8 cellular contexts compared by ENCODE assay signal in genomic region chr7:27173412-27174076, GRCh38. TPM values are rescaled to one million over a fixed set of nuclear protein-coding genes. Genes with fewer than 3 reads are reported as not detected.
DNase-seq lines count a peak whose midpoint lies in the region; ATAC-seq and TF ChIP-seq lines count a peak whose summit lies in the region.

No MANE protein-coding gene starts in this region.

- H3K27me3 ChIP-seq in right cardiac atrium (ENCODE audit: control insufficient read depth, insufficient read depth): peaks cover 5% of the 10 kb centered on the region

- WGBS in right cardiac atrium: 2% methylated on average over 92 of the region's 92 CpGs

- ATAC-seq in right cardiac atrium: no peak

- no peak for DNase-seq in GM12865 (ENCODE audit: low read depth)
- DNase-seq in right cardiac atrium: peak in 2 of 3 donors; percentile 62 to 67
- DNase-seq in stimulated activated CD8-positive, alpha-beta memory T cell treated with anti-CD3 and anti-CD28 coated beads, Interleukin-4, amount 100 ng/mL, for 48 hours: peak; percentile 39
- no peak for DNase-seq in T-helper 1 cell
- DNase-seq in DMS114 treated with DMSO at 0.1 percent for 48 hours (lab: John Stamatoyannopoulos, UW; ENCODE audit: unreplicated experiment): no peak
- no peak for DNase-seq in DMS79 treated with DMSO at 0.1 percent for 48 hours (lab: John Stamatoyannopoulos, UW)

- peak overlapping the region; percentile 46 for H3K4me3 ChIP-seq in GM12865 (ENCODE audit: low read depth, low read length)
- peak overlapping the region; percentile 42 for H3K4me3 ChIP-seq in WI38 (ENCODE audit: low read depth, low read length)
- H3K4me3 ChIP-seq in right cardiac atrium (ENCODE audit: low read length): peak overlapping the region; percentile 29

- peak overlapping the region; percentile 81 for H3K27ac ChIP-seq in 22Rv1
- no peak overlapping the region for H3K27ac ChIP-seq in right cardiac atrium (ENCODE audit: low read length)

- intact Hi-C loops in right cardiac atrium (cut with DNase I): no loop called here

- no peak for TF ChIP-seq CTCF in 22Rv1 (IDR thresholded peaks at IDR 0.05)
- no peak for TF ChIP-seq CTCF in GM12865 (IDR thresholded peaks at IDR 0.05; ENCODE audit: insufficient read depth, low read depth, low read length, missing control alignments)
- no peak for TF ChIP-seq CTCF in WI38 (IDR thresholded peaks at IDR 0.05; ENCODE audit: low read depth, low read length)

- no peaks in the 10 kb centered on the region for H3K9me3 ChIP-seq in right cardiac atrium (ENCODE audit: control insufficient read depth, low read length)

- H3K4me1 ChIP-seq in right cardiac atrium (ENCODE audit: control insufficient read depth, insufficient read depth, low read length): no peaks in the 10 kb centered on the region

RNA-seq across cellular contexts. Expression of gene HOXA10, which starts 0.6 kb away (rescaled TPM):
- not detected for total RNA-seq in right cardiac atrium
- not detected for polyA plus RNA-seq in right cardiac atrium

RNA-seq across cellular contexts. Expression of gene HOXA9, which starts 8.2 kb away (rescaled TPM):
- not detected for total RNA-seq in right cardiac atrium
- not detected for polyA plus RNA-seq in right cardiac atrium

RNA-seq across cellular contexts. Expression of gene HOXA11, which starts 11.5 kb away (rescaled TPM):
- not detected for total RNA-seq in right cardiac atrium
- polyA plus RNA-seq in right cardiac atrium: not detected

RNA-seq across cellular contexts. Expression of gene HOXA7, which starts 17.1 kb away (rescaled TPM):
- not detected for total RNA-seq in right cardiac atrium
- 0.11 TPM for polyA plus RNA-seq in right cardiac atrium

RNA-seq across cellular contexts. Expression of gene HOXA3, which starts 21.2 kb away (rescaled TPM):
- 1 to 10 TPM in 1 of 4 donors, under 1 TPM in 3; 0.28 to 1.3 (median 0.43) TPM for total RNA-seq in right cardiac atrium
- 1.0 TPM for polyA plus RNA-seq in right cardiac atrium

Comparison
In these comparisons a context has a peak if more than half of its experiments do, and no peak if none do; other contexts are left out.
1. DNase-seq: peak in right cardiac atrium (2 of 3) and stimulated activated CD8-positive, alpha-beta memory T cell treated with anti-CD3 and anti-CD28 coated beads, Interleukin-4, amount 100 ng/mL, for 48 hours (single experiment); none in GM12865 (single experiment), T-helper 1 cell (0 of 5), DMS114 treated with DMSO at 0.1 percent for 48 hours (single experiment) and DMS79 treated with DMSO at 0.1 percent for 48 hours (single experiment).
2. Peak in every context shown above with its lines, with median percentiles within 50 percentile points of each other: H3K4me3 ChIP-seq.